Comparison of ENCODE assay signal across 12 cellular contexts in the genomic region with DNA sequence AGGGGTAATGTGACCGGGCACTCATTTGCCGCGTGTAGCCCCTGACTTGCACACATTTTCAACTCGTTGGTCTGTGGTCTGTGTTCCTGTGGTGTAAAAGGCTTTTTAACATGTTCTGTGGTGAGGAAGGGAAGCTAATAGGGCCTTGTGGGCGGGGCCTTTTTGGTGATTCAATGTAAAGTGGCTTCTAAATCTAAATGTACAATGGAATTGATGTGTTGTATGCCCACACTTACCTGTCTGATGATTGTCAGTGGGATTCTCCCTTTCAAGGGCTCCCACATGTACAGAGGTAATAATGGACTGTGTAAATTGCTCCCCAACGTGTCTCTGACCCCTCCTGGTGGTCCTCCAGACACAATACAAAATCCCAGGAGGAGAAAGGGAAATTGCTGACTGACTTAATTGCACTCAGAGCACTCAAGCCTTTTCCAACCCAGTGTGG. TPM values are rescaled to one million over a fixed set of nuclear protein-coding genes. Genes with fewer than 3 reads are reported as not detected.
DNase-seq lines count a peak whose midpoint lies in the region; ATAC-seq, FAIRE-seq and TF ChIP-seq lines count a peak whose summit lies in the region.
"Had no signal": no experiment of that assay in that cellular context is flagged by ENCODE, and none has a peak within 500 bp of the region (broad histone marks: within the 10 kb centered on the region; RNA-seq: fewer than 3 reads in every experiment).

No MANE protein-coding gene starts in this region.

- no peak overlapping the region for H2BK20ac ChIP-seq in H1 (ENCODE audit: low read length)

- CTCF ChIA-PET in SK-N-SH (lab: Yijun Ruan, JAX) (interaction anchor here (0.6 to 2.0 kb wide), 5 partner anchors 10 to 212 kb away, joined by 3 to 11 read pairs (median 4); no protein-coding TSS in a partner anchor), H1 (lab: Charles Lee; ENCODE audit: partially characterized antibody) (interaction anchor here (0.6 to 3.6 kb wide), 11 partner anchors 10 to 272 kb away, joined by 3 to 30 read pairs (median 3); partner anchors contain the start of genes ANKIB1, GATAD1 and KRIT1)

- H3K4me1 ChIP-seq in SK-N-SH (ENCODE audit: control insufficient read depth in 1 of 2, insufficient read depth in 2 of 2, low read depth in 1 of 2, low read length in 1 of 2) (no peaks in the 10 kb centered on the region), H1 (replicated peaks in 1 of 4; ENCODE audit: control insufficient read depth in 3 of 4, insufficient read depth in 4 of 4, low read length in 3 of 4) (peaks cover 0 to 5% (median 0%) of the 10 kb centered on the region in 4 experiments; a peak in 1 of 7 replicates)

- peaks cover 5% of the 10 kb centered on the region for H3F3A ChIP-seq in SK-N-SH (replicated peaks; ENCODE audit: insufficient read depth)

- H3K79me2 ChIP-seq in SK-N-SH (ENCODE audit: insufficient read depth) (no peaks in the 10 kb centered on the region), H1 (ENCODE audit: control insufficient read depth in 1 of 2, insufficient read depth in 2 of 2, low read length in 2 of 2) (no peaks in the 10 kb centered on the region)

- H3K9me2 ChIP-seq in SK-N-SH, result no peaks in the 10 kb centered on the region

- no peak overlapping the region for H4K91ac ChIP-seq in H1 (replicated peaks; ENCODE audit: insufficient read length, low read length)

- H3K23ac ChIP-seq in H1 (ENCODE audit: insufficient read length), result no peak overlapping the region

- no peak overlapping the region for H4K8ac ChIP-seq in H1 (ENCODE audit: extremely low read depth, insufficient read depth, low read length)

- no peaks in the 10 kb centered on the region for H3K79me1 ChIP-seq in H1 (ENCODE audit: low read depth, low read length)

- no peak overlapping the region for H2BK15ac ChIP-seq in H1 (ENCODE audit: low read length)

- H3K27me3 ChIP-seq in SK-N-SH (ENCODE audit: insufficient read depth) (no peaks in the 10 kb centered on the region), H1 (replicated peaks in 1 of 4; ENCODE audit: control insufficient read depth in 3 of 4, extremely low read depth in 1 of 4, insufficient read depth in 3 of 4, low read length in 3 of 4) (peaks cover 0 to 1% (median 0%) of the 10 kb centered on the region in 4 experiments; a peak in 1 of 7 replicates)

- peaks cover under 1% of the 10 kb centered on the region for H3K9me3 Mint-ChIP-seq in T-helper 2 cell treated with Interferon-gamma antibody and Interleukin-4, amounts not matched to agents 5 μg/mL and 100 μg/mL, for 36 hours

- peak; percentile 15; the same call in 1 of the 2 replicates for TF ChIP-seq CTCF in SK-N-SH (IDR thresholded peaks at IDR 0.05)
- TF ChIP-seq CTCF in H1 (IDR thresholded peaks at IDR 0.05; ENCODE audit: control extremely low read depth in 1 of 3, insufficient read depth in 1 of 3, low read depth in 1 of 3, low read length in 3 of 3), result peak; percentile 20 to 54 (median 40); a peak in 3 of 4 replicates
- no peak for TF ChIP-seq CTCF in GM20000 (IDR thresholded peaks at IDR 0.05; ENCODE audit: extremely low read depth, missing control alignments)

- H3K27ac ChIP-seq in SK-N-SH (ENCODE audit: low read depth in 2 of 2, low read length in 1 of 2) (no peak overlapping the region), H1 (ENCODE audit: low read depth, low read length) (no peak overlapping the region; the same call in 1 of the 2 replicates)
- H3K27ac ChIP-seq: VCaP had no signal

- no peak overlapping the region for H2BK5ac ChIP-seq in H1 (ENCODE audit: low read depth, low read length)

- no peak overlapping the region for H3K18ac ChIP-seq in H1 (ENCODE audit: extremely low read depth, low read length)

- H2AFZ ChIP-seq in SK-N-SH (ENCODE audit: low read depth), result no peak overlapping the region
- H2AFZ ChIP-seq in H1 (ENCODE audit: low read length), result no peak overlapping the region

- POLR2A ChIA-PET in SK-N-SH (lab: Yijun Ruan, JAX), result no interaction called here
- POLR2A ChIA-PET in H1 (lab: Charles Lee; ENCODE audit: partially characterized antibody), result interaction anchor here (0.9 to 1.6 kb wide), 3 partner anchors 10 to 43 kb away, joined by 3 to 7 read pairs (median 3); partner anchors contain the start of gene GATAD1

- H3K9me3 ChIP-seq in SK-N-SH, result no peaks in the 10 kb centered on the region
- H3K9me3 ChIP-seq in H1 (ENCODE audit: insufficient read depth in 2 of 2, low read depth in 1 of 2, low read length in 1 of 2), result no peaks in the 10 kb centered on the region

- no peak overlapping the region for H3K27ac Mint-ChIP-seq in T-helper 2 cell treated with Interferon-gamma antibody and Interleukin-4, amounts not matched to agents 5 μg/mL and 100 μg/mL, for 36 hours

- peaks cover 3% of the 10 kb centered on the region for H3K36me3 Mint-ChIP-seq in T-helper 2 cell treated with Interferon-gamma antibody and Interleukin-4, amounts not matched to agents 5 μg/mL and 100 μg/mL, for 36 hours (ENCODE audit: low read depth)

- no peak for TF ChIP-seq POLR2A in H1 (IDR thresholded peaks at IDR 0.05; ENCODE audit: control extremely low read depth in 1 of 2, low read depth in 2 of 2, low read length in 2 of 2)

- no peak overlapping the region for H3K14ac ChIP-seq in H1 (ENCODE audit: insufficient read length)

- peak; percentile 9; the same call in 1 of the 2 replicates for TF ChIP-seq RAD21 in SK-N-SH (IDR thresholded peaks at IDR 0.05; ENCODE audit: low read length)
- TF ChIP-seq RAD21 in H1 (IDR thresholded peaks at IDR 0.05 in 1 of 2, conservative IDR thresholded peaks at IDR 0.05 in 1 of 2; ENCODE audit: low read depth in 2 of 2, low read length in 2 of 2), result peak; percentile 51 to 69

- no peak for ATAC-seq in SK-N-SH treated with all-trans-retinoic acid at 6 μM for 48 hours
- ATAC-seq: sciatic nerve had no signal

- H3K27me3 Mint-ChIP-seq in T-helper 2 cell treated with Interferon-gamma antibody and Interleukin-4, amounts not matched to agents 5 μg/mL and 100 μg/mL, for 36 hours (ENCODE audit: low read depth), result no peaks in the 10 kb centered on the region

- no peak overlapping the region for H4K5ac ChIP-seq in H1 (ENCODE audit: insufficient read length, low read depth, low read length)

- no peak overlapping the region for H3K56ac ChIP-seq in H1 (replicated peaks; ENCODE audit: insufficient read length, low read depth, low read length)

- H3K4ac ChIP-seq in H1 (replicated peaks; ENCODE audit: insufficient read length, low read depth, low read length), result no peak overlapping the region

- no peak for TF ChIP-seq EP300 in SK-N-SH (IDR thresholded peaks at IDR 0.05; ENCODE audit: borderline replicate concordance in 1 of 2, low read depth in 1 of 2, low read length in 1 of 2)
- no peak for TF ChIP-seq EP300 in H1 (IDR thresholded peaks at IDR 0.05; ENCODE audit: borderline replicate concordance in 1 of 2, low read depth in 2 of 2, low read length in 2 of 2)

- no peak for FAIRE-seq in H1 (lab: Jason Lieb, UNC)

- no peak overlapping the region for H2AK5ac ChIP-seq in H1 (ENCODE audit: low read depth, low read length)

- H3K4me3 ChIP-seq in SK-N-SH (ENCODE audit: low read depth in 2 of 2, low read length in 1 of 2) (no peak overlapping the region), H1 (ENCODE audit: extremely low read depth in 1 of 4, insufficient read depth in 2 of 4, low read depth in 3 of 4, low read length in 4 of 4) (no peak overlapping the region)

- H2BK12ac ChIP-seq in H1 (ENCODE audit: low read depth, low read length), result no peak overlapping the region

- no peaks in the 10 kb centered on the region for H3K23me2 ChIP-seq in H1 (ENCODE audit: low read depth, low read length)

- peaks cover 16% of the 10 kb centered on the region for H3K4me1 Mint-ChIP-seq in T-helper 2 cell treated with Interferon-gamma antibody and Interleukin-4, amounts not matched to agents 5 μg/mL and 100 μg/mL, for 36 hours (ENCODE audit: low read depth)

- H3K9ac ChIP-seq in SK-N-SH (no peak overlapping the region), H1 (replicated peaks in 1 of 4; ENCODE audit: extremely low read depth in 1 of 4, low read depth in 3 of 4, low read length in 3 of 4) (no peak overlapping the region)

- H4K20me1 ChIP-seq in SK-N-SH (ENCODE audit: insufficient read depth) (no peaks in the 10 kb centered on the region), H1 (replicated peaks in 1 of 2; ENCODE audit: control insufficient read depth in 1 of 2, insufficient read depth in 2 of 2, low read length in 2 of 2) (no peaks in the 10 kb centered on the region)

- no peak overlapping the region for H2BK120ac ChIP-seq in H1 (replicated peaks; ENCODE audit: low read depth, low read length)

- H3K36me3 ChIP-seq in SK-N-SH (replicated peaks in 1 of 2; ENCODE audit: control insufficient read depth in 1 of 2, insufficient read depth in 2 of 2, low read length in 1 of 2), result peaks cover 22 to 39% of the 10 kb centered on the region in 2 experiments
- peaks cover 0 to 3% (median 0%) of the 10 kb centered on the region in 4 experiments; a peak in 4 of 8 replicates for H3K36me3 ChIP-seq in H1 (ENCODE audit: control insufficient read depth in 2 of 4, insufficient read depth in 4 of 4, low read length in 3 of 4)

- 94% methylated on average over 5 of the region's 6 CpGs for WGBS in SK-N-SH (ENCODE audit: low lambda C conversion rate)
- 79% methylated on average over 6 of the region's 6 CpGs; no CpG with 5 or more reads in 1 of the 2 experiments for WGBS in H1 (ENCODE audit: extremely low coverage in 1 of 2, insufficient coverage in 1 of 2, insufficient read length in 1 of 2, insufficient replicate concordance in 2 of 2, low coverage in 1 of 2, low lambda C conversion rate in 2 of 2, missing lambda C conversion rate in 1 of 2), 2 experiments

- H3K4me3 Mint-ChIP-seq in T-helper 2 cell treated with Interferon-gamma antibody and Interleukin-4, amounts not matched to agents 5 μg/mL and 100 μg/mL, for 36 hours, result peak overlapping the region; percentile 5

- H3K4me2 ChIP-seq in SK-N-SH, result no peak overlapping the region
- no peak overlapping the region for H3K4me2 ChIP-seq in H1 (ENCODE audit: insufficient read depth in 1 of 2, low read depth in 2 of 2, low read length in 2 of 2)

- DNase-seq in SK-N-SH (no peak), H1 (ENCODE audit: low read depth in 1 of 2, low spot score in 2 of 2) (no peak), NCI-H1694 treated with DMSO at 0.1 percent for 48 hours (lab: John Stamatoyannopoulos, UW) (no peak), GM20000 (ENCODE audit: low spot score) (no peak), SK-N-DZ (ENCODE audit: low spot score) (no peak)
- DNase-seq in T-helper 2 cell treated with Interferon-gamma antibody and Interleukin-4, amounts not matched to agents 5 μg/mL and 100 μg/mL, for 36 hours (ENCODE audit: low spot score), result peak; percentile 49
- peak; percentile 39 to 41 for DNase-seq in stimulated activated CD8-positive, alpha-beta memory T cell treated with anti-CD3 and anti-CD28 coated beads, Interleukin-7, amount 100 ng/mL, for 4 hours (ENCODE audit: low read depth in 2 of 2)
- DNase-seq: islet precursor cell, NCI-H2081 had no signal

RNA-seq across cellular contexts. Expression of gene GATAD1, which starts 43.1 kb away (rescaled TPM):
- polyA plus RNA-seq in SK-N-SH (2012; rRNA removed) (30.6 and 47.9 TPM in 2 replicates), H1 (2011; rRNA removed) (14.9 and 17.1 TPM in 2 replicates)
- polyA plus RNA-seq in SK-N-SH (2012; cell fraction: cytosol; rRNA removed), result 37.9 and 39.7 TPM in 2 replicates
- 48.7 and 85.3 TPM in 2 replicates for polyA plus RNA-seq in SK-N-SH (2012; cell fraction: nucleus; rRNA removed)
- 31.6 and 34.7 TPM in 2 replicates for total RNA-seq in H1 (2021; fragmentation: NEBNext Ultra II Directional; extraction: Animal tissue kit (Norgen Biotek cat#: 25700))
- 27.9 TPM for polyA plus RNA-seq in H1 (2011; cell fraction: cytosol; rRNA removed)
- polyA plus RNA-seq in H1 (2011; cell fraction: nucleus; rRNA removed), result 16.4 TPM
- polyA plus RNA-seq in H1 (2012, experiment 1 of 2), result 16.6 to 30.4 TPM (median 20.4 TPM) in 4 replicates
- 6.6 TPM for polyA plus RNA-seq in H1 (2012, experiment 2 of 2)
- polyA plus RNA-seq in H1 (2013, experiment 1 of 2), result 31.1 TPM
- polyA plus RNA-seq in H1 (2013, experiment 2 of 2), result 27.8 TPM
- polyA minus RNA-seq in H1 (2011; rRNA and poly(A)+ RNA removed), result 22.8 and 27.1 TPM in 2 replicates
- 23.3 TPM for polyA minus RNA-seq in H1 (2011; cell fraction: cytosol; rRNA and poly(A)+ RNA removed)
- polyA minus RNA-seq in H1 (2011; cell fraction: nucleus; rRNA and poly(A)+ RNA removed), result 59.2 TPM
- polyA plus RNA-seq in SK-N-DZ (2014; cell fraction: cytosol; rRNA removed), result 30.3 and 31.2 TPM in 2 replicates
- polyA plus RNA-seq in SK-N-DZ (2014; cell fraction: nucleus; rRNA removed), result 15.5 and 22.5 TPM in 2 replicates

Comparison
In these comparisons a context has a peak if more than half of its experiments do, and no peak if none do; other contexts are left out.
1. DNase-seq: peak in T-helper 2 cell treated with Interferon-gamma antibody and Interleukin-4, amounts not matched to agents 5 μg/mL and 100 μg/mL, for 36 hours (single experiment) and stimulated activated CD8-positive, alpha-beta memory T cell treated with anti-CD3 and anti-CD28 coated beads, Interleukin-7, amount 100 ng/mL, for 4 hours (2 of 2); none in SK-N-SH (single experiment), H1 (0 of 2), NCI-H1694 treated with DMSO at 0.1 percent for 48 hours (single experiment), GM20000 (single experiment) and SK-N-DZ (single experiment).
2. Of the 17 proteins assayed by ChIP-seq in both H1 and SK-N-SH: peak only in H1: none; only in SK-N-SH: none; in both: CTCF and RAD21; in neither: 15.